30 cellular contexts compared by ENCODE assay signal in genomic region chr4:129604632-129605031, GRCh38.
"Had no signal": no experiment of that assay in that cellular context is flagged by ENCODE, and none has a peak within 500 bp of the region (broad histone marks: within the 10 kb centered on the region; RNA-seq: fewer than 3 reads in every experiment).

No MANE protein-coding gene starts in this region.

- H3K9me3 ChIP-seq: ascending aorta, colonic mucosa, gastrocnemius medialis, left lung, lower lobe of right lung, ovary, prostate gland, thyroid gland, upper lobe of left lung, vagina had no signal

- DNase-seq: activated CD4-positive, alpha-beta memory T cell treated with anti-CD3 and anti-CD28 coated beads for 36 hours; activated CD4-positive, alpha-beta T cell treated with anti-CD3 and anti-CD28 coated beads, Interleukin-2, amount 10 ng/mL, durations not matched to agents 24 days and 14 days; activated CD4-positive, CD25-positive, alpha-beta regulatory T cell treated with anti-CD3 and anti-CD28 coated beads, Interleukin-2, amount 50 U/mL, for 72 hours; activated CD8-positive, alpha-beta memory T cell treated with anti-CD3 and anti-CD28 coated beads, Interleukin-2, amount 50 U/mL, for 4 hours; activated gamma-delta T cell; activated naive CD4-positive, alpha-beta T cell treated with anti-CD3 and anti-CD28 coated beads, Interleukin-2, amount 10 ng/mL, durations not matched to agents 7 days and 5 days; activated naive CD8-positive, alpha-beta T cell treated with anti-CD3 and anti-CD28 coated beads, Interleukin-2, amount 10 ng/mL, durations not matched to agents 7 days and 5 days; activated T-cell treated with anti-CD3 and anti-CD28 coated beads, Interleukin-2, amount 50 U/mL, for 1 hour; cerebellar nuclear complex; colonic mucosa; effector CD8-positive, alpha-beta T cell; gastrocnemius medialis; glutamatergic neuron; left lung; lower lobe of right lung; nephron progenitor cell; ovary; retina; stimulated activated CD4-positive, alpha-beta T cell treated with anti-CD3 and anti-CD28 coated beads, Interleukin-12 subunit alpha, Interleukin-12 subunit beta, amount 100 ng/mL, for 4 hours; stimulated activated CD4-positive, alpha-beta T cell treated with anti-CD3 and anti-CD28 coated beads, Interleukin-4, amount 100 ng/mL, for 24 hours; substantia nigra; thyroid gland; upper lobe of left lung; WERI-Rb-1 had no signal

- H3K27ac ChIP-seq: ascending aorta, cardiac muscle cell, colonic mucosa, epithelial cell of prostate, gastrocnemius medialis, left lung, lower lobe of right lung, ovary, prostate gland, skin epidermis, thyroid gland, upper lobe of left lung, vagina, WERI-Rb-1 had no signal

- H3K4me3 ChIP-seq: ascending aorta, cardiac muscle cell, colonic mucosa, gastrocnemius medialis, left lung, lower lobe of right lung, ovary, prostate gland, skin epidermis, thyroid gland, upper lobe of left lung, vagina had no signal

- H3K36me3 ChIP-seq: ascending aorta, cardiac muscle cell, colonic mucosa, gastrocnemius medialis, left lung, lower lobe of right lung, ovary, prostate gland, thyroid gland, upper lobe of left lung, vagina, WERI-Rb-1 had no signal

- H3K4me1 ChIP-seq: ascending aorta, colonic mucosa, gastrocnemius medialis, left lung, lower lobe of right lung, prostate gland, thyroid gland, vagina had no signal

- H3K27me3 ChIP-seq: ascending aorta, cardiac muscle cell, colonic mucosa, gastrocnemius medialis, left lung, ovary, thyroid gland, upper lobe of left lung, vagina had no signal
